Comparison of ENCODE assay signal across 27 cellular contexts in the genomic region with DNA sequence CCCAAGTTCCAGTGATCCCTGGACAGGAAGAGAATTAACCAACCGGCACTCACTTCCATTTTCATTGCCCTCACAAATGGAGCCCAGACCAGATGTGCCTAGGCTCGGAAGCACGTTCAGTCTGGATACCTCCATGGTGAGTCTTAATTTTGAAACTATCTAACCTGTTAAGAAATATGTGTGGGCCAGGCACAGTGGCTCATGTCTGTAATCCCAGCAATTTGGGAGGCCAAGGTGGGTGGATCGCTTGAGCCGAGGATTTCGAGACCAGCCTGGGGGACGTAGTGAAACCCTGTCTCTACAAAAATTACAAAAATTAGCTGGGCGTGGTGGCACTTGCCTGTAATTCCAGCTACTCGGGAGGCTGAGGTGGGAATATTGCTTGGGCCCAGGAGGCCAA. TPM values are rescaled to one million over a fixed set of nuclear protein-coding genes. Genes with fewer than 3 reads are reported as not detected.
"Had no signal": no experiment of that assay in that cellular context is flagged by ENCODE, and none has a peak within 500 bp of the region (broad histone marks: within the 10 kb centered on the region; RNA-seq: fewer than 3 reads in every experiment).

No MANE protein-coding gene starts in this region.

- H3K4me1 Mint-ChIP-seq: neural crest cell had no signal

- H3K27me3 Mint-ChIP-seq: memory B cell; naive B cell; natural killer cell treated with Interleukin-12 subunit alpha and Interleukin-12 subunit beta and Interleukin-15 and Interleukin-18, amount 100 ng/mL, for 72 hours; progenitor cell of endocrine pancreas; type B pancreatic cell had no signal

- DNase-seq: cortex of kidney; dorsolateral prefrontal cortex; effector CD4-positive, alpha-beta T cell; foreskin fibroblast; gastrocnemius medialis; head of caudate nucleus; mucosa of descending colon; naive B cell; right lobe of liver; small intestine; stimulated activated CD4-positive, alpha-beta T cell treated with anti-CD3 and anti-CD28 coated beads, Interleukin-15, amount 100 ng/mL, for 24 hours; stimulated activated CD4-positive, alpha-beta T cell treated with anti-CD3 and anti-CD28 coated beads, Interleukin-2, amount 100 ng/mL, for 48 hours; stimulated activated CD8-positive, alpha-beta memory T cell treated with anti-CD3 and anti-CD28 coated beads, Interleukin-4, amount 100 ng/mL, for 48 hours; stimulated activated naive CD4-positive, alpha-beta T cell treated with Interleukin-2 at 50 U/mL for 16 hours; stomach; thyroid gland had no signal

- H3K9me3 ChIP-seq: gastrocnemius medialis, neutrophil, right lobe of liver, thyroid gland had no signal

- H3K27ac Mint-ChIP-seq: memory B cell; mesothelial cell of epicardium; natural killer cell treated with Interleukin-12 subunit alpha and Interleukin-12 subunit beta and Interleukin-15 and Interleukin-18, amount 100 ng/mL, for 72 hours; type B pancreatic cell had no signal

- H3K9me3 Mint-ChIP-seq: memory B cell; mesothelial cell of epicardium; naive B cell; natural killer cell treated with Interleukin-12 subunit alpha and Interleukin-12 subunit beta and Interleukin-15 and Interleukin-18, amount 100 ng/mL, for 72 hours; neural crest cell; type B pancreatic cell had no signal

- H3K4me1 ChIP-seq: right lobe of liver, thyroid gland had no signal

- H3K4me3 ChIP-seq: dorsolateral prefrontal cortex, gastrocnemius medialis, lung, mucosa of descending colon, right lobe of liver, stomach, thyroid gland had no signal

- H3K27ac ChIP-seq: dorsolateral prefrontal cortex, epithelial cell of prostate, gastrocnemius medialis, neutrophil, parathyroid adenoma, right lobe of liver, stomach, thyroid gland had no signal

- H3K4me3 Mint-ChIP-seq: memory B cell; mesothelial cell of epicardium; natural killer cell treated with Interleukin-12 subunit alpha and Interleukin-12 subunit beta and Interleukin-15 and Interleukin-18, amount 100 ng/mL, for 72 hours; neural crest cell; type B pancreatic cell had no signal

- H3K9ac ChIP-seq: parathyroid adenoma had no signal

- ATAC-seq: esophagus mucosa; gastrocnemius medialis; mucosa of descending colon; natural killer cell treated with Interleukin-12 subunit alpha and Interleukin-12 subunit beta and Interleukin-15 and Interleukin-18, amount 100 ng/mL, for 72 hours had no signal

- H3K27me3 ChIP-seq: dorsolateral prefrontal cortex, gastrocnemius medialis, neutrophil, right lobe of liver, stomach, thyroid gland had no signal

RNA-seq across cellular contexts. Expression of gene C1QTNF5, which starts 55.3 kb away (rescaled TPM):
- total RNA-seq: natural killer cell treated with Interleukin-12 subunit alpha and Interleukin-12 subunit beta and Interleukin-15 and Interleukin-18, amount 100 ng/mL, for 72 hours had no signal
